16 cellular contexts compared by ENCODE assay signal in the genomic region with DNA sequence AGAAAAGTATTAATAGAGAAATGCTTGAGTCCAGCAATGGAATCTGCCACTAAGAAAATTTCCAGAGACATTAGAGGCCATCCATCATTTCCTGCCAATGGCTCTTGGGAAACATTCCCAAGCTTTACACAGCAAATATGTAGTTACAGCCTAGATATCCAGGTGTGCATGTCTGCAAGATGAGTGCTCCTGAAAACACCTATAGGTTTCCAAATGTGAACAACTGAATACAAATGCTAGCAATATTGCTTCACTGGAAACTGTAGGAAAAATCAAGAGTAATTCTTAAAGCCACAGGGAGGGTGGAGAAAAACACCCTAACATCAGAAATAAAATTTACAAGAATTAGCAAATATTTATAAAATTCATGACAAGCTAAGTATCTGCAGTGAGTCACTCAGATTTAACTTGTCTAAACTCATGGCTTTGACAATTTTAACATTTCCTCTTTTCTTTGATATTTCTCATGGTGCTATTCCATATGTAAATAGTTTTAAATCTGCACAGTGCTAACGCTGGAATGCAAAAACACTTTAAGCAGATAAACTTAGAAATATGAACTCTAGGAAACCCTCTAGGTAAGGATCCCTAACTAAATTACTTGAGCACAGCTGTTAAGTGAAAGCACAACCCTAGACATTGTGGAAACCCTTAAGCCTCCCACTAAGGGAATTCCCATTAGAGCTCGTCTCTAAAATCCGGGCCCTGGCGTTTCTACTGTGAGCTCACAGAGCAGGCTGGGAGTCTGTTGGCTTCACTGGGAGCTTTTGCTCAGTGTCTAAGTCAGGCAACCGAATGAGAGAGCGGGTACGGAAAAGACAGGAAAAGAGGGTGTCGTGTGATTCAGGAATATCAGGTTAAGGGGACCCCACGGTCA.
DNase-seq lines count a peak whose midpoint lies in the region; ATAC-seq, FAIRE-seq and TF ChIP-seq lines count a peak whose summit lies in the region.
"Had no signal": no experiment of that assay in that cellular context is flagged by ENCODE, and none has a peak within 500 bp of the region (broad histone marks: within the 10 kb centered on the region; RNA-seq: fewer than 3 reads in every experiment).

No MANE protein-coding gene starts in this region.

- H3K36me3 ChIP-seq in keratinocyte (ENCODE audit: control insufficient read depth in 2 of 2, extremely low read depth in 1 of 2, insufficient read depth in 2 of 2, low read length in 2 of 2), result no peaks in the 10 kb centered on the region
- H3K36me3 ChIP-seq in smooth muscle cell (ENCODE audit: low read depth), result no peaks in the 10 kb centered on the region
- H3K36me3 ChIP-seq: BLaER1 treated with 17β-estradiol and CSF1 and Interleukin-3, amounts not matched to agents 10 nM and 100 nM; Peyer's patch had no signal

- FAIRE-seq in keratinocyte (lab: Jason Lieb, UNC), result peak; percentile 67
- no peak for FAIRE-seq in urothelium cell line (lab: Jason Lieb, UNC)

- dilution Hi-C loops in keratinocyte (cut with MboI; ENCODE audit: extremely low pct_ligation_motif_present, low sequenced_read_pairs), result no loop called here

- WGBS in smooth muscle cell (ENCODE audit: low lambda C conversion rate), result 46% methylated on average over 9 of the region's 9 CpGs

- H3K27ac Mint-ChIP-seq in central memory CD8-positive, alpha-beta T cell (ENCODE audit: low read depth), result peak overlapping the region; percentile 17

- no peaks in the 10 kb centered on the region for H4K20me1 ChIP-seq in keratinocyte (ENCODE audit: control insufficient read depth, extremely low read depth, insufficient read depth, low read length)
- no peaks in the 10 kb centered on the region for H4K20me1 ChIP-seq in smooth muscle cell (ENCODE audit: low read depth)

- H3K27ac ChIP-seq in keratinocyte (ENCODE audit: control insufficient read depth, insufficient read depth, low read length), result peak overlapping the region; percentile 55
- H3K27ac ChIP-seq in smooth muscle cell (ENCODE audit: low read depth), result peak overlapping the region; percentile 58
- H3K27ac ChIP-seq: BLaER1 treated with 17β-estradiol and CSF1 and Interleukin-3, amounts not matched to agents 10 nM and 100 nM; Peyer's patch had no signal

- H3K4me3 Mint-ChIP-seq in central memory CD8-positive, alpha-beta T cell, result no peak overlapping the region

- TF ChIP-seq CTCF in LNCaP clone FGC (IDR thresholded peaks at IDR 0.05; ENCODE audit: control insufficient read depth, extremely low read depth, insufficient read depth) (no peak), keratinocyte (optimal IDR thresholded peaks at IDR 0.05 in 1 of 3, IDR thresholded peaks at IDR 0.05 in 1 of 3, conservative IDR thresholded peaks at IDR 0.05 in 1 of 3; ENCODE audit: extremely low read depth in 1 of 3, insufficient read depth in 2 of 3, low read length in 3 of 3) (no peak), smooth muscle cell (IDR thresholded peaks at IDR 0.05; ENCODE audit: borderline replicate concordance, insufficient read depth, poor library complexity, severe bottlenecking) (no peak)

- no peaks in the 10 kb centered on the region for H3K27me3 Mint-ChIP-seq in central memory CD8-positive, alpha-beta T cell

- H3K79me2 ChIP-seq in keratinocyte (ENCODE audit: control insufficient read depth, insufficient read depth, low read length), result no peaks in the 10 kb centered on the region
- no peaks in the 10 kb centered on the region for H3K79me2 ChIP-seq in smooth muscle cell (ENCODE audit: low read depth)

- H3K36me3 Mint-ChIP-seq in central memory CD8-positive, alpha-beta T cell (ENCODE audit: insufficient read depth), result no peaks in the 10 kb centered on the region

- no peak overlapping the region for H2AFZ ChIP-seq in keratinocyte (ENCODE audit: control insufficient read depth, low read length)
- H2AFZ ChIP-seq in smooth muscle cell (ENCODE audit: low read depth), result peak overlapping the region; percentile 0

- H3K4me3 ChIP-seq in LNCaP clone FGC (ENCODE audit: low read depth, low read length), result no peak overlapping the region
- no peak overlapping the region for H3K4me3 ChIP-seq in keratinocyte (ENCODE audit: control insufficient read depth in 2 of 3, extremely low read depth in 1 of 3, insufficient read depth in 2 of 3, low read depth in 1 of 3, low read length in 3 of 3)
- H3K4me3 ChIP-seq in smooth muscle cell, result no peak overlapping the region
- H3K4me3 ChIP-seq: BLaER1 treated with 17β-estradiol and CSF1 and Interleukin-3, amounts not matched to agents 10 nM and 100 nM; Peyer's patch had no signal

- no peaks in the 10 kb centered on the region for H3F3A ChIP-seq in smooth muscle cell (ENCODE audit: low read depth)

- H3K9ac ChIP-seq in keratinocyte (ENCODE audit: control insufficient read depth, extremely low read depth, insufficient read depth, low read length) (no peak overlapping the region), smooth muscle cell (ENCODE audit: low read depth) (no peak overlapping the region)
- H3K9ac ChIP-seq: BLaER1 treated with 17β-estradiol and CSF1 and Interleukin-3, amounts not matched to agents 10 nM and 100 nM had no signal

- H3K9me1 ChIP-seq in keratinocyte (ENCODE audit: control insufficient read depth, extremely low read depth, insufficient read depth, low read length), result no peaks in the 10 kb centered on the region

- H3K4me1 ChIP-seq in keratinocyte (ENCODE audit: control insufficient read depth, extremely low read depth, insufficient read depth, low read length) (peaks cover 35% of the 10 kb centered on the region), smooth muscle cell (ENCODE audit: low read depth) (peaks cover 20% of the 10 kb centered on the region)

- H3K9me3 ChIP-seq in keratinocyte (ENCODE audit: control insufficient read depth, low read depth, low read length) (no peaks in the 10 kb centered on the region), smooth muscle cell (replicated peaks; ENCODE audit: low read depth) (no peaks in the 10 kb centered on the region)
- H3K9me3 ChIP-seq: BLaER1 treated with 17β-estradiol and CSF1 and Interleukin-3, amounts not matched to agents 10 nM and 100 nM; Peyer's patch had no signal

- H3K9me3 Mint-ChIP-seq in central memory CD8-positive, alpha-beta T cell, result no peaks in the 10 kb centered on the region

- no peak for ATAC-seq in central memory CD8-positive, alpha-beta T cell (replicated peaks; ENCODE audit: extremely low read depth, poor library complexity, severe bottlenecking)

- no peaks in the 10 kb centered on the region for H3K27me3 ChIP-seq in keratinocyte (ENCODE audit: control insufficient read depth, extremely low read depth, insufficient read depth, low read length)
- H3K27me3 ChIP-seq in smooth muscle cell (ENCODE audit: low read depth), result no peaks in the 10 kb centered on the region
- H3K27me3 ChIP-seq: BLaER1 treated with 17β-estradiol and CSF1 and Interleukin-3, amounts not matched to agents 10 nM and 100 nM; Peyer's patch had no signal

- H3K4me2 ChIP-seq in keratinocyte (ENCODE audit: control insufficient read depth, extremely low read depth, insufficient read depth, low read depth, low read length) (no peak overlapping the region), smooth muscle cell (peak overlapping the region; percentile 54)

- H3K4me1 Mint-ChIP-seq in central memory CD8-positive, alpha-beta T cell, result no peaks in the 10 kb centered on the region

- DNase-seq in LNCaP clone FGC (ENCODE audit: low read depth) (peak; percentile 23), keratinocyte (ENCODE audit: low read depth, low spot score) (no peak), smooth muscle cell (lab: John Stamatoyannopoulos, UW; ENCODE audit: unreplicated experiment) (no peak), amniotic stem cell (lab: John Stamatoyannopoulos, UW) (no peak), urothelium cell line (ENCODE audit: low spot score) (no peak)
- no peak for DNase-seq in central memory CD8-positive, alpha-beta T cell (ENCODE audit: low spot score in 2 of 2)
- DNase-seq in stimulated activated naive CD4-positive, alpha-beta T cell treated with Interleukin-2 at 50 U/mL for 16 hours (lab: John Stamatoyannopoulos, UW), result no peak
- DNase-seq: H7, Kasumi-1, NCI-H1417, NCI-H1930, NCI-H2171, NCI-H510A, Peyer's patch, SHP77 treated with DMSO at 0.1 percent for 48 hours had no signal
